In the genomic region with DNA sequence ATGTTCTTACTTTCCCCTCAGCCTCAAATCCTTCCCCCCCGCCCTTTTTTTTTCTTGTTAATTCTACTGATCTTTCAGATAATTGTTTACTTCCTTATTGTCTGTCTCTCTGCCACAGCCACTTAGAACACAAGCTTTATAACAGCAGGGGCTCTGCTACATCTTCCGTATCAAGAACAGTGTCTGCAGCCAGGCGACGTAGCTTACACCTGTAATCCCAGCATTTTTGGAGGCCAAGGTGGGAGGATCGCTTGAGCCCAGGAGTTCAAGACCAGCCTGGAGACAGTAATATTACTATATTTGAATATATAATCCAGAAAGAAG, we compare ENCODE assay signal across 9 cellular contexts. TPM values are rescaled to one million over a fixed set of nuclear protein-coding genes. Genes with fewer than 3 reads are reported as not detected.
DNase-seq lines count a peak whose midpoint lies in the region; ATAC-seq and TF ChIP-seq lines count a peak whose summit lies in the region.
"Had no signal": no experiment of that assay in that cellular context is flagged by ENCODE, and none has a peak within 500 bp of the region (broad histone marks: within the 10 kb centered on the region; RNA-seq: fewer than 3 reads in every experiment).

No MANE protein-coding gene starts in this region.

- no peak for TF ChIP-seq EP300 in gastroesophageal sphincter (IDR thresholded peaks at IDR 0.05)

- H3K9me2 ChIP-seq in OCI-LY7 (ENCODE audit: insufficient read depth, low read length), result no peaks in the 10 kb centered on the region

- no peak overlapping the region for H2AFZ ChIP-seq in OCI-LY7 (ENCODE audit: low read length)

- no peak overlapping the region for H3K27ac ChIP-seq in OCI-LY7 (ENCODE audit: low read depth, low read length, poor library complexity, severe bottlenecking)
- peak overlapping the region; percentile 55 to 68 (median 60) for H3K27ac ChIP-seq in gastroesophageal sphincter
- peak overlapping the region in 7 of 8 donors; percentile 22 to 66 (median 59) for H3K27ac ChIP-seq in spleen

- peak overlapping the region; percentile 5; the same call in 1 of the 2 replicates for H3K4me2 ChIP-seq in OCI-LY7 (ENCODE audit: low read length)

- POLR2A ChIA-PET in OCI-LY7 (lab: Charles Lee), result interaction anchor here (0.5 to 1.6 kb wide), 4 partner anchors 13 to 227 kb away, joined by 3 to 6 read pairs (median 4); no protein-coding TSS in a partner anchor

- BruUV-seq in OCI-LY7 (replicated peaks; lab: Mats Ljungman, UMichigan), result no TSS peak

- ATAC-seq in gastroesophageal sphincter (no peak), HG03097 (IDR thresholded peaks at IDR 0.05; ENCODE audit: low FRiP score, unreplicated experiment) (no peak)

- DNase-seq in NCI-H146 (lab: John Stamatoyannopoulos, UW), result peak; percentile 24
- no peak for DNase-seq in NCI-H146 treated with DMSO at 0.1 percent for 48 hours (lab: John Stamatoyannopoulos, UW; ENCODE audit: unreplicated experiment)
- DNase-seq in OCI-LY7 (ENCODE audit: low spot score), result no peak
- no peak for DNase-seq in spleen
- no peak for DNase-seq in effector CD4-positive, alpha-beta T cell
- DNase-seq in activated effector memory CD4-positive, alpha-beta T cell treated with Interleukin-2 at 50 U/mL for 16 hours, result no peak
- DNase-seq: Kasumi-1 had no signal

- CTCF ChIA-PET in OCI-LY7 (lab: Charles Lee; ENCODE audit: unreplicated experiment), result no interaction called here

- no peaks in the 10 kb centered on the region for H4K20me1 ChIP-seq in OCI-LY7 (ENCODE audit: insufficient read depth, low read length)

- no peak for TF ChIP-seq POLR2A in gastroesophageal sphincter (IDR thresholded peaks at IDR 0.05)
- TF ChIP-seq POLR2A in spleen (IDR thresholded peaks at IDR 0.05), result no peak

- H3K36me3 ChIP-seq in OCI-LY7 (ENCODE audit: insufficient read depth, low read length) (peaks cover 13% of the 10 kb centered on the region), gastroesophageal sphincter (no peaks in the 10 kb centered on the region), spleen (no peaks in the 10 kb centered on the region)

- no peak overlapping the region for H3K4me3 ChIP-seq in OCI-LY7 (ENCODE audit: low read depth, low read length, poor library complexity, severe bottlenecking)
- no peak overlapping the region for H3K4me3 ChIP-seq in gastroesophageal sphincter
- peak overlapping the region in 1 of 8 donors; percentile 23 for H3K4me3 ChIP-seq in spleen

- peaks cover 16% of the 10 kb centered on the region for H3K9me3 ChIP-seq in OCI-LY7 (ENCODE audit: low read length)
- no peaks in the 10 kb centered on the region for H3K9me3 ChIP-seq in gastroesophageal sphincter
- no peaks in the 10 kb centered on the region for H3K9me3 ChIP-seq in spleen

- H3K4me1 ChIP-seq in OCI-LY7 (ENCODE audit: insufficient read depth, low read length, poor library complexity, severe bottlenecking) (peaks cover 14% of the 10 kb centered on the region), gastroesophageal sphincter (peaks cover 14 to 96% (median 21%) of the 10 kb centered on the region in 3 donors), spleen (peaks cover 4 to 94% (median 63%) of the 10 kb centered on the region in 6 donors)

- TF ChIP-seq CTCF in OCI-LY7 (conservative IDR thresholded peaks at IDR 0.05; ENCODE audit: low read length) (no peak), gastroesophageal sphincter (IDR thresholded peaks at IDR 0.05) (no peak), spleen (IDR thresholded peaks at IDR 0.05 in 8 of 11, conservative IDR thresholded peaks at IDR 0.05 in 3 of 11) (no peak)

- intact Hi-C loops in OCI-LY7 (cut with micrococcal nuclease; ENCODE audit: unreplicated experiment), result no loop called here
- intact Hi-C loops in spleen (cut with DNase I; ENCODE audit: low total_unique reads), result no loop called here

- WGBS in gastroesophageal sphincter (ENCODE audit: low coverage in 1 of 2), 2 donors, result 43 to 64% methylated on average over 1 to 4 of the region's 5 CpGs
- 55 to 65% (median 56%) methylated on average over 5 of the region's 5 CpGs for WGBS in spleen, 5 donors

- H3K27me3 ChIP-seq in gastroesophageal sphincter (no peaks in the 10 kb centered on the region), spleen (replicated peaks in 1 of 7) (no peaks in the 10 kb centered on the region)

- H3K79me2 ChIP-seq in OCI-LY7 (ENCODE audit: insufficient read depth, low read depth, low read length), result peaks cover 57% of the 10 kb centered on the region

RNA-seq across cellular contexts. Expression of a gene that starts 5.4 kb away (rescaled TPM):
- 13.5 and 16.5 TPM in 2 replicates for total RNA-seq in OCI-LY7 (2014; rRNA removed; shearing (Covaris generic))
- 25.2 and 34.7 TPM in 2 replicates for total RNA-seq in OCI-LY7 (2022)
- total RNA-seq in gastroesophageal sphincter, result 10 to 100 TPM; 39.7 to 58.8 (median 50.6) TPM
- total RNA-seq in spleen, result 10 to 100 TPM; 40.1 to 68.8 (median 55.5) TPM
- polyA plus RNA-seq in spleen, result 1 to 10 TPM; 6.7 to 9.6 (median 7.0) TPM
